In genomic region chr12:127810026-127810425, GRCh38 we compare ENCODE assay signal across 13 cellular contexts.
DNase-seq lines count a peak whose midpoint lies in the region; ATAC-seq, FAIRE-seq and TF ChIP-seq lines count a peak whose summit lies in the region.
"Had no signal": no experiment of that assay in that cellular context is flagged by ENCODE, and none has a peak within 500 bp of the region (broad histone marks: within the 10 kb centered on the region; RNA-seq: fewer than 3 reads in every experiment).

No MANE protein-coding gene starts in this region.

- H3K36me3 Mint-ChIP-seq in astrocyte (ENCODE audit: low read depth, unreplicated experiment) (no peaks in the 10 kb centered on the region), type B pancreatic cell (no peaks in the 10 kb centered on the region)
- H3K36me3 Mint-ChIP-seq in naive thymus-derived CD8-positive, alpha-beta T cell, result no peaks in the 10 kb centered on the region

- H3K4me1 ChIP-seq in astrocyte (ENCODE audit: insufficient read depth, low read length), result peaks cover 37% of the 10 kb centered on the region
- H3K4me1 ChIP-seq in keratinocyte (ENCODE audit: control insufficient read depth, extremely low read depth, insufficient read depth, low read length), result no peaks in the 10 kb centered on the region
- H3K4me1 ChIP-seq: body of pancreas had no signal

- H4K20me1 ChIP-seq in astrocyte (ENCODE audit: insufficient read depth, low read length) (no peaks in the 10 kb centered on the region), keratinocyte (ENCODE audit: control insufficient read depth, extremely low read depth, insufficient read depth, low read length) (no peaks in the 10 kb centered on the region)

- no peaks in the 10 kb centered on the region for H3K27me3 Mint-ChIP-seq in astrocyte (ENCODE audit: low read depth, unreplicated experiment)
- H3K27me3 Mint-ChIP-seq in type B pancreatic cell, result peaks cover 3% of the 10 kb centered on the region
- H3K27me3 Mint-ChIP-seq in naive thymus-derived CD8-positive, alpha-beta T cell, result peaks cover 0 to 12% (median 0%) of the 10 kb centered on the region in 5 donors
- H3K27me3 Mint-ChIP-seq: activated CD4-positive, alpha-beta T cell treated with anti-CD3 and anti-CD28 coated beads, Interleukin-2, amount 10 ng/mL, durations not matched to agents 24 days and 14 days; stimulated activated naive CD8-positive, alpha-beta T cell treated with anti-CD3 and anti-CD28 coated beads, Interleukin-15, amount 100 ng/mL, for 72 hours had no signal

- H3K4me3 Mint-ChIP-seq in astrocyte (ENCODE audit: unreplicated experiment) (no peak overlapping the region), type B pancreatic cell (peak overlapping the region; percentile 58)
- no peak overlapping the region for H3K4me3 Mint-ChIP-seq in naive thymus-derived CD8-positive, alpha-beta T cell
- H3K4me3 Mint-ChIP-seq: activated CD4-positive, alpha-beta T cell treated with anti-CD3 and anti-CD28 coated beads, Interleukin-2, amount 10 ng/mL, durations not matched to agents 24 days and 14 days; stimulated activated naive CD8-positive, alpha-beta T cell treated with anti-CD3 and anti-CD28 coated beads, Interleukin-15, amount 100 ng/mL, for 72 hours had no signal

- dilution Hi-C loops in keratinocyte (cut with MboI; ENCODE audit: extremely low pct_ligation_motif_present, low sequenced_read_pairs), result no loop called here

- H3K36me3 ChIP-seq in astrocyte (ENCODE audit: insufficient read depth, low read length) (no peaks in the 10 kb centered on the region), keratinocyte (ENCODE audit: control insufficient read depth in 2 of 2, extremely low read depth in 1 of 2, insufficient read depth in 2 of 2, low read length in 2 of 2) (no peaks in the 10 kb centered on the region)

- H3K9ac ChIP-seq in astrocyte (ENCODE audit: low read length) (peak overlapping the region; percentile 71), keratinocyte (ENCODE audit: control insufficient read depth, extremely low read depth, insufficient read depth, low read length) (no peak overlapping the region)

- no peaks in the 10 kb centered on the region for H3K9me1 ChIP-seq in keratinocyte (ENCODE audit: control insufficient read depth, extremely low read depth, insufficient read depth, low read length)

- no peaks in the 10 kb centered on the region for H3K4me1 Mint-ChIP-seq in astrocyte (ENCODE audit: low read depth, unreplicated experiment)
- peaks cover 17% of the 10 kb centered on the region for H3K4me1 Mint-ChIP-seq in type B pancreatic cell (ENCODE audit: unreplicated experiment)
- no peaks in the 10 kb centered on the region for H3K4me1 Mint-ChIP-seq in naive thymus-derived CD8-positive, alpha-beta T cell
- H3K4me1 Mint-ChIP-seq: activated CD4-positive, alpha-beta T cell treated with anti-CD3 and anti-CD28 coated beads, Interleukin-2, amount 10 ng/mL, durations not matched to agents 24 days and 14 days; stimulated activated naive CD8-positive, alpha-beta T cell treated with anti-CD3 and anti-CD28 coated beads, Interleukin-15, amount 100 ng/mL, for 72 hours had no signal

- TF ChIP-seq CTCF in astrocyte (IDR thresholded peaks at IDR 0.05; ENCODE audit: insufficient read depth, low read depth, low read length), result peak; percentile 31
- TF ChIP-seq CTCF in keratinocyte (optimal IDR thresholded peaks at IDR 0.05 in 1 of 3, IDR thresholded peaks at IDR 0.05 in 1 of 3, conservative IDR thresholded peaks at IDR 0.05 in 1 of 3; ENCODE audit: extremely low read depth in 1 of 3, insufficient read depth in 2 of 3, low read length in 3 of 3), result no peak
- TF ChIP-seq CTCF in type B pancreatic cell (conservative IDR thresholded peaks at IDR 0.05), result no peak

- H3K27ac ChIP-seq in astrocyte (ENCODE audit: low read depth, low read length), result peak overlapping the region; percentile 96
- peak overlapping the region; percentile 8 for H3K27ac ChIP-seq in keratinocyte (ENCODE audit: control insufficient read depth, insufficient read depth, low read length)
- H3K27ac ChIP-seq: body of pancreas had no signal

- FAIRE-seq in astrocyte (lab: Jason Lieb, UNC), result peak; percentile 98
- FAIRE-seq in keratinocyte (lab: Jason Lieb, UNC), result no peak
- FAIRE-seq: A204.1, GM12892 had no signal

- H3K27ac Mint-ChIP-seq in astrocyte (ENCODE audit: unreplicated experiment) (no peak overlapping the region), type B pancreatic cell (peak overlapping the region; percentile 77)
- no peak overlapping the region for H3K27ac Mint-ChIP-seq in naive thymus-derived CD8-positive, alpha-beta T cell
- H3K27ac Mint-ChIP-seq: activated CD4-positive, alpha-beta T cell treated with anti-CD3 and anti-CD28 coated beads, Interleukin-2, amount 10 ng/mL, durations not matched to agents 24 days and 14 days; stimulated activated naive CD8-positive, alpha-beta T cell treated with anti-CD3 and anti-CD28 coated beads, Interleukin-15, amount 100 ng/mL, for 72 hours had no signal

- ATAC-seq in naive thymus-derived CD8-positive, alpha-beta T cell, result no peak
- ATAC-seq: stimulated activated naive CD8-positive, alpha-beta T cell treated with anti-CD3 and anti-CD28 coated beads, Interleukin-15, amount 100 ng/mL, for 72 hours had no signal

- H3K4me3 ChIP-seq in astrocyte (ENCODE audit: insufficient read depth, low read depth, low read length) (no peak overlapping the region), keratinocyte (ENCODE audit: control insufficient read depth in 2 of 3, extremely low read depth in 1 of 3, insufficient read depth in 2 of 3, low read depth in 1 of 3, low read length in 3 of 3) (no peak overlapping the region)
- H3K4me3 ChIP-seq: body of pancreas had no signal

- no peaks in the 10 kb centered on the region for H3K27me3 ChIP-seq in astrocyte (ENCODE audit: insufficient read depth, low read length)
- no peaks in the 10 kb centered on the region for H3K27me3 ChIP-seq in keratinocyte (ENCODE audit: control insufficient read depth, extremely low read depth, insufficient read depth, low read length)
- H3K27me3 ChIP-seq: body of pancreas had no signal

- H3K9me3 Mint-ChIP-seq in astrocyte (ENCODE audit: unreplicated experiment), result peaks cover 5% of the 10 kb centered on the region
- H3K9me3 Mint-ChIP-seq in type B pancreatic cell, result no peaks in the 10 kb centered on the region
- H3K9me3 Mint-ChIP-seq in naive thymus-derived CD8-positive, alpha-beta T cell, result peaks cover 0 to 15% (median 5%) of the 10 kb centered on the region in 9 donors
- H3K9me3 Mint-ChIP-seq: activated CD4-positive, alpha-beta T cell treated with anti-CD3 and anti-CD28 coated beads, Interleukin-2, amount 10 ng/mL, durations not matched to agents 24 days and 14 days had no signal

- no peaks in the 10 kb centered on the region for H3K9me3 ChIP-seq in astrocyte (ENCODE audit: insufficient read depth, low read depth, low read length)
- no peaks in the 10 kb centered on the region for H3K9me3 ChIP-seq in keratinocyte (ENCODE audit: control insufficient read depth, low read depth, low read length)
- H3K9me3 ChIP-seq: body of pancreas had no signal

- DNase-seq in NCI-H2029 (lab: John Stamatoyannopoulos, UW) (peak; percentile 3), NCI-H2029 treated with DMSO at 0.1 percent for 48 hours (lab: John Stamatoyannopoulos, UW) (no peak), astrocyte (ENCODE audit: low read depth) (peak; percentile 99), keratinocyte (ENCODE audit: low read depth, low spot score) (no peak), type B pancreatic cell (ENCODE audit: extremely low spot score, unreplicated experiment) (no peak), putamen (ENCODE audit: low spot score) (no peak), SIG-M5 treated with dmso at 0.1 percent for 504 hours (lab: John Stamatoyannopoulos, UW; ENCODE audit: unreplicated experiment) (no peak)
- DNase-seq in naive thymus-derived CD8-positive, alpha-beta T cell, result no peak
- DNase-seq: activated CD4-positive, alpha-beta T cell treated with anti-CD3 and anti-CD28 coated beads, Interleukin-2, amount 10 ng/mL, durations not matched to agents 24 days and 14 days; stimulated activated naive CD8-positive, alpha-beta T cell treated with anti-CD3 and anti-CD28 coated beads, Interleukin-15, amount 100 ng/mL, for 72 hours had no signal

- no peaks in the 10 kb centered on the region for H3K79me2 ChIP-seq in astrocyte (ENCODE audit: insufficient read depth, low read length)
- H3K79me2 ChIP-seq in keratinocyte (ENCODE audit: control insufficient read depth, insufficient read depth, low read length), result no peaks in the 10 kb centered on the region

- no peak overlapping the region for H2AFZ ChIP-seq in astrocyte (ENCODE audit: low read depth, low read length)
- H2AFZ ChIP-seq in keratinocyte (ENCODE audit: control insufficient read depth, low read length), result no peak overlapping the region

- H3K4me2 ChIP-seq in astrocyte (ENCODE audit: low read length) (peak overlapping the region; percentile 55), keratinocyte (ENCODE audit: control insufficient read depth, extremely low read depth, insufficient read depth, low read depth, low read length) (no peak overlapping the region)

- POLR2A ChIA-PET in naive thymus-derived CD8-positive, alpha-beta T cell (lab: Charles Lee), result no interaction called here

Comparison
In these comparisons a context has a peak if more than half of its experiments do, and no peak if none do; other contexts are left out.
1. DNase-seq: peak in NCI-H2029 (single experiment) and astrocyte (single experiment); none in NCI-H2029 treated with DMSO at 0.1 percent for 48 hours (single experiment), keratinocyte (single experiment), type B pancreatic cell (single experiment), putamen (single experiment), naive thymus-derived CD8-positive, alpha-beta T cell (0 of 10) and SIG-M5 treated with dmso at 0.1 percent for 504 hours (single experiment).